In genomic region chr2:45567974-45568789, GRCh38 we compare ENCODE assay signal across 8 cellular contexts. TPM values are rescaled to one million over a fixed set of nuclear protein-coding genes. Genes with fewer than 3 reads are reported as not detected.
A peak's percentile ranks its signal among the peaks of the same experiment; 100 is the strongest.
DNase-seq lines count a peak whose midpoint lies in the region; ATAC-seq lines count a peak whose summit lies in the region.

No MANE protein-coding gene starts in this region.

- peak overlapping the region; percentile 64 for H3K27ac Mint-ChIP-seq in activated T-cell treated with anti-CD3 and anti-CD28 coated beads, Interleukin-2, amount 50 U/mL, for 72 hours
- H3K27ac Mint-ChIP-seq in stimulated activated memory B cell treated with anti-CD40 and anti-IgM and Interleukin-4, amounts not matched to agents 10 μg/mL and 1 μg/mL and 100 μg/mL, for 72 hours: peak overlapping the region; percentile 88

- ATAC-seq in activated T-cell treated with anti-CD3 and anti-CD28 coated beads, Interleukin-2, amount 50 U/mL, for 72 hours (replicated peaks in 1 of 2): peak; percentile 98
- peak; percentile 83 for ATAC-seq in HG03039 (IDR thresholded peaks at IDR 0.05; ENCODE audit: unreplicated experiment)
- peak; percentile 95 for ATAC-seq in stimulated activated memory B cell treated with anti-CD40 and anti-IgM and Interleukin-4, amounts not matched to agents 10 μg/mL and 1 μg/mL and 100 μg/mL, for 72 hours

- H3K36me3 Mint-ChIP-seq in activated T-cell treated with anti-CD3 and anti-CD28 coated beads, Interleukin-2, amount 50 U/mL, for 72 hours (ENCODE audit: insufficient read depth in 2 of 2): peaks cover 6 to 23% of the 10 kb centered on the region in 2 donors
- H3K36me3 Mint-ChIP-seq in stimulated activated memory B cell treated with anti-CD40 and anti-IgM and Interleukin-4, amounts not matched to agents 10 μg/mL and 1 μg/mL and 100 μg/mL, for 72 hours: peaks cover 53% of the 10 kb centered on the region

- H3K4me3 Mint-ChIP-seq in activated T-cell treated with anti-CD3 and anti-CD28 coated beads, Interleukin-2, amount 50 U/mL, for 72 hours: peak overlapping the region; percentile 61 to 64
- peak overlapping the region; percentile 64 for H3K4me3 Mint-ChIP-seq in stimulated activated memory B cell treated with anti-CD40 and anti-IgM and Interleukin-4, amounts not matched to agents 10 μg/mL and 1 μg/mL and 100 μg/mL, for 72 hours

- peaks cover 18% of the 10 kb centered on the region for H3K4me1 Mint-ChIP-seq in activated T-cell treated with anti-CD3 and anti-CD28 coated beads, Interleukin-2, amount 50 U/mL, for 72 hours (ENCODE audit: low read depth)
- H3K4me1 Mint-ChIP-seq in stimulated activated memory B cell treated with anti-CD40 and anti-IgM and Interleukin-4, amounts not matched to agents 10 μg/mL and 1 μg/mL and 100 μg/mL, for 72 hours: peaks cover 18% of the 10 kb centered on the region

- no peak for DNase-seq in activated T-cell treated with anti-CD3 and anti-CD28 coated beads, Interleukin-2, amount 50 U/mL, for 72 hours
- DNase-seq in activated T-cell treated with anti-CD3 and anti-CD28 coated beads, Interleukin-2, amount 50 U/mL, for 48 hours: no peak
- DNase-seq in SIG-M5 (lab: John Stamatoyannopoulos, UW): peak; percentile 97
- DNase-seq in glomerular endothelial cell (ENCODE audit: extremely low read depth, low read depth, low spot score): peak; percentile 65
- no peak for DNase-seq in hippocampal formation (lab: John Stamatoyannopoulos, UW)
- no peak for DNase-seq in HCEC 1CT

- no peaks in the 10 kb centered on the region for H3K27me3 Mint-ChIP-seq in activated T-cell treated with anti-CD3 and anti-CD28 coated beads, Interleukin-2, amount 50 U/mL, for 72 hours (ENCODE audit: low read depth)
- H3K27me3 Mint-ChIP-seq in stimulated activated memory B cell treated with anti-CD40 and anti-IgM and Interleukin-4, amounts not matched to agents 10 μg/mL and 1 μg/mL and 100 μg/mL, for 72 hours: no peaks in the 10 kb centered on the region

- no peaks in the 10 kb centered on the region for H3K9me3 Mint-ChIP-seq in activated T-cell treated with anti-CD3 and anti-CD28 coated beads, Interleukin-2, amount 50 U/mL, for 72 hours
- H3K9me3 Mint-ChIP-seq in stimulated activated memory B cell treated with anti-CD40 and anti-IgM and Interleukin-4, amounts not matched to agents 10 μg/mL and 1 μg/mL and 100 μg/mL, for 72 hours: peaks cover 4% of the 10 kb centered on the region

RNA-seq across cellular contexts. Expression of gene SRBD1, which starts 42.9 kb away (rescaled TPM):
- 10 to 100 TPM; 19.0 to 20.3 TPM for total RNA-seq in activated T-cell treated with anti-CD3 and anti-CD28 coated beads, Interleukin-2, amount 50 U/mL, for 72 hours
- total RNA-seq in glomerular endothelial cell: 13.7 and 16.6 TPM in 2 replicates

Comparison
In these comparisons a context has a peak if more than half of its experiments do, and no peak if none do; other contexts are left out.
1. DNase-seq: peak in SIG-M5 (single experiment) and glomerular endothelial cell (single experiment); none in activated T-cell treated with anti-CD3 and anti-CD28 coated beads, Interleukin-2, amount 50 U/mL, for 72 hours (0 of 2), activated T-cell treated with anti-CD3 and anti-CD28 coated beads, Interleukin-2, amount 50 U/mL, for 48 hours (0 of 2), hippocampal formation (0 of 2) and HCEC 1CT (single experiment).
2. Peak in every context shown above with its lines, with median percentiles within 50 percentile points of each other: ATAC-seq.